12 cellular contexts compared by ENCODE assay signal in the genomic region with DNA sequence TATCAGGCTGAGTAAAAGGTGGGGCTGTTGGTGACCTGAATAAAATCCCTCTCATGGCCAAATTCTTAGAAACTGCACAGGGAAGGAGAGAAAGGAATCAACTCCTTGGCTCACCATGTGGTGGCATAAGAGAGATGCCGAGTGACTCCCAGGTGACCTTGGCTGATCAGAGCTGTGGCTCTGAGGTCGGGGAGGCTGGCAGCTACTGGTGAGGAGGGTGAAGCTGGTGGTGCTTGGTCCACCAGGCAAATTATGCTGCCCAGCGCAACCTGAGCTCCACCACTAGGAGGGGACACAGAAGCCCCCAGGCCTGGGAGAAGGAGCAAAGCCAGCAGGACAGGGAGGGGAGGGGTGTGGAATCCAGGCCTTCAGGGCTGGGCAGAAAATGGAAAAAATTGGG.
DNase-seq lines count a peak whose midpoint lies in the region; ATAC-seq, FAIRE-seq and TF ChIP-seq lines count a peak whose summit lies in the region.
"Had no signal": no experiment of that assay in that cellular context is flagged by ENCODE, and none has a peak within 500 bp of the region (broad histone marks: within the 10 kb centered on the region; RNA-seq: fewer than 3 reads in every experiment).

No MANE protein-coding gene starts in this region.

- H3K4me1 ChIP-seq in liver (ENCODE audit: control insufficient read depth in 4 of 4, insufficient read depth in 4 of 4, low read length in 3 of 4): no peaks in the 10 kb centered on the region
- H3K4me1 ChIP-seq in prostate gland (replicated peaks): no peaks in the 10 kb centered on the region
- H3K4me1 ChIP-seq: SJCRH30 had no signal

- in situ Hi-C loops in brain microvascular endothelial cell (cut with HindIII; ENCODE audit: low pct_ligation_motif_present, low sequenced_read_pairs): no loop called here

- H3K9me3 ChIP-seq in liver (ENCODE audit: control insufficient read depth in 4 of 4, low read length in 3 of 4) (no peaks in the 10 kb centered on the region), prostate gland (no peaks in the 10 kb centered on the region)
- H3K9me3 ChIP-seq: SJCRH30 had no signal

- ATAC-seq in HG03139 (IDR thresholded peaks at IDR 0.05; ENCODE audit: unreplicated experiment): no peak
- ATAC-seq: activated T-cell treated with anti-CD3 and anti-CD28 coated beads, Interleukin-2, amount 50 U/mL, for 4 hours had no signal

- intact Hi-C loops in prostate gland (cut with DNase I): loop anchor here (5.0 kb wide), 2 partner anchors 526 to 546 kb away; no protein-coding TSS in a partner anchor

- peak; percentile 17 to 34 for TF ChIP-seq RAD21 in liver (IDR thresholded peaks at IDR 0.05)

- TF ChIP-seq POLR2A in prostate gland (IDR thresholded peaks at IDR 0.05): no peak

- TF ChIP-seq CTCF in D721Med (IDR thresholded peaks at IDR 0.05; ENCODE audit: insufficient read depth, missing control alignments) (peak; percentile 16), brain microvascular endothelial cell (IDR thresholded peaks at IDR 0.05; ENCODE audit: low read depth, low read length, missing control alignments) (peak; percentile 49), liver (IDR thresholded peaks at IDR 0.05; ENCODE audit: low read depth, low read length, missing input control) (no peak), prostate gland (IDR thresholded peaks at IDR 0.05) (no peak)

- WGBS in liver: 43% methylated on average over 3 of the region's 3 CpGs
- WGBS in prostate gland: 65% methylated on average over 3 of the region's 3 CpGs

- no peak for FAIRE-seq in D721Med (lab: Jason Lieb, UNC)
- FAIRE-seq: endometrium had no signal

- DNase-seq in D721Med (ENCODE audit: insufficient read length, low spot score) (peak; percentile 36), HT1080 (ENCODE audit: low read depth) (peak; percentile 29), brain microvascular endothelial cell (no peak), hepatic stellate cell (ENCODE audit: low spot score) (no peak), prostate gland (ENCODE audit: low spot score) (no peak)
- no peak for DNase-seq in activated CD4-positive, alpha-beta T cell treated with anti-CD3 and anti-CD28 coated beads for 48 hours
- DNase-seq: activated T-cell treated with anti-CD3 and anti-CD28 coated beads, Interleukin-2, amount 50 U/mL, for 4 hours had no signal

- no peaks in the 10 kb centered on the region for H3K27me3 ChIP-seq in brain microvascular endothelial cell (replicated peaks)
- H3K27me3 ChIP-seq in liver (ENCODE audit: control insufficient read depth in 4 of 4, insufficient read depth in 4 of 4, low read length in 3 of 4): no peaks in the 10 kb centered on the region
- H3K27me3 ChIP-seq in prostate gland (replicated peaks; ENCODE audit: insufficient read depth): no peaks in the 10 kb centered on the region
- H3K27me3 ChIP-seq: SJCRH30 had no signal

- H3K4me3 ChIP-seq in brain microvascular endothelial cell (ENCODE audit: low read depth, low read length) (no peak overlapping the region), liver (ENCODE audit: low read depth in 1 of 3, low read length in 3 of 3) (no peak overlapping the region), prostate gland (no peak overlapping the region)
- H3K4me3 ChIP-seq: SJCRH30 had no signal

- H3K36me3 ChIP-seq in brain microvascular endothelial cell (replicated peaks) (no peaks in the 10 kb centered on the region), liver (ENCODE audit: control insufficient read depth in 4 of 4, insufficient read depth in 3 of 4, low read depth in 1 of 4, low read length in 3 of 4) (no peaks in the 10 kb centered on the region), prostate gland (no peaks in the 10 kb centered on the region)
- H3K36me3 ChIP-seq: SJCRH30 had no signal

- no peak overlapping the region for H3K9ac ChIP-seq in liver (ENCODE audit: low read depth in 1 of 2, low read length in 2 of 2)

- no peak overlapping the region for H3K27ac ChIP-seq in brain microvascular endothelial cell
- no peak overlapping the region for H3K27ac ChIP-seq in liver (ENCODE audit: low read depth in 1 of 2, low read length in 2 of 2)
- H3K27ac ChIP-seq in prostate gland: no peak overlapping the region
- H3K27ac ChIP-seq: HL-60, SJCRH30 had no signal

TF ChIP-seq in liver, 16 proteins besides CTCF, POLR2A, EP300 and RAD21:
- no peak for TF ChIP-seq YY1 (IDR thresholded peaks at IDR 0.05)
- TF ChIP-seq GABPA (IDR thresholded peaks at IDR 0.05 in 1 of 2, conservative IDR thresholded peaks at IDR 0.05 in 1 of 2): no peak
- TF ChIP-seq HNF4A (conservative IDR thresholded peaks at IDR 0.05): no peak
- TF ChIP-seq, protein P1, sequence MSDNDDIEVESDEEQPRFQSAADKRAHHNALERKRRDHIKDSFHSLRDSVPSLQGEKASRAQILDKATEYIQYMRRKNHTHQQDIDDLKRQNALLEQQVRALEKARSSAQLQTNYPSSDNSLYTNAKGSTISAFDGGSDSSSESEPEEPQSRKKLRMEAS (IDR thresholded peaks at IDR 0.05): no peak
- no peak for TF ChIP-seq FOXA1 (IDR thresholded peaks at IDR 0.05)
TF ChIP-seq in liver: peak in this region for 0.

Comparison
In these comparisons a context has a peak if more than half of its experiments do, and no peak if none do; other contexts are left out.
1. DNase-seq: peak in D721Med (single experiment) and HT1080 (single experiment); none in brain microvascular endothelial cell (single experiment), activated CD4-positive, alpha-beta T cell treated with anti-CD3 and anti-CD28 coated beads for 48 hours (single experiment), hepatic stellate cell (single experiment) and prostate gland (single experiment).
2. CTCF ChIP-seq: peak in D721Med (single experiment) and brain microvascular endothelial cell (single experiment); none in liver (single experiment) and prostate gland (0 of 4).